In genomic region chr4:117868201-117868600, GRCh38 we compare ENCODE assay signal across 29 cellular contexts.
"Had no signal": no experiment of that assay in that cellular context is flagged by ENCODE, and none has a peak within 500 bp of the region (broad histone marks: within the 10 kb centered on the region; RNA-seq: fewer than 3 reads in every experiment).

No MANE protein-coding gene starts in this region.

- FAIRE-seq: urothelium cell line had no signal

- H3K9me3 ChIP-seq: stomach, suprapubic skin, testis, thoracic aorta, thyroid gland, tibial artery, tibial nerve, transverse colon, upper lobe of left lung, upper lobe of right lung, uterus, vagina had no signal

- H3K4me1 ChIP-seq: stomach, suprapubic skin, testis, thyroid gland, tibial artery, tibial nerve, upper lobe of left lung, upper lobe of right lung, uterus, vagina had no signal

- H3K27ac Mint-ChIP-seq: stimulated activated effector memory CD8-positive, alpha-beta T cell treated with anti-CD3 and anti-CD28 coated beads, Interleukin-12 subunit alpha, Interleukin-12 subunit beta, amount 100 ng/mL, for 72 hours; stimulated activated memory B cell treated with anti-CD40 and anti-IgM and Interleukin-4, amounts not matched to agents 10 μg/mL and 1 μg/mL and 100 μg/mL, for 72 hours; stimulated activated naive B cell treated with anti-CD40 and anti-IgM and Interleukin-4, amounts not matched to agents 10 μg/mL and 1 μg/mL and 100 μg/mL, for 72 hours; stimulated activated naive CD8-positive, alpha-beta T cell treated with anti-CD3 and anti-CD28 coated beads, Interleukin-15, amount 100 ng/mL, for 72 hours; stimulated activated naive CD8-positive, alpha-beta T cell treated with anti-CD3 and anti-CD28 coated beads, Interleukin-15, Interleukin-2, amounts not matched to agents 100 ng/mL and 50 ng/mL, for 24 hours; type B pancreatic cell had no signal

- DNase-seq: stimulated activated CD4-positive, alpha-beta T cell treated with anti-CD3 and anti-CD28 coated beads, Interleukin-2, amount 100 ng/mL, for 48 hours; stimulated activated CD4-positive, alpha-beta T cell treated with anti-CD3 and anti-CD28 coated beads, Interleukin-4, amount 100 ng/mL, for 1 hour; stimulated activated CD4-positive, alpha-beta T cell treated with anti-CD3 and anti-CD28 coated beads, Interleukin-4, amount 100 ng/mL, for 24 hours; stimulated activated CD4-positive, alpha-beta T cell treated with anti-CD3 and anti-CD28 coated beads, Interleukin-4, amount 100 ng/mL, for 4 hours; stimulated activated CD8-positive, alpha-beta memory T cell treated with anti-CD3 and anti-CD28 coated beads, Interleukin-4, amount 100 ng/mL, for 48 hours; stimulated activated naive B cell treated with anti-CD40 and anti-IgM and Interleukin-4, amounts not matched to agents 10 μg/mL and 1 μg/mL and 100 μg/mL, for 72 hours; stimulated activated naive CD4-positive, alpha-beta T cell; stimulated activated naive CD4-positive, alpha-beta T cell treated with Interleukin-2 at 50 U/mL for 16 hours; stimulated activated naive CD8-positive, alpha-beta T cell treated with anti-CD3 and anti-CD28 coated beads, Interleukin-15, amount 100 ng/mL, for 72 hours; stimulated activated naive CD8-positive, alpha-beta T cell treated with anti-CD3 and anti-CD28 coated beads, Interleukin-15, Interleukin-2, amounts not matched to agents 100 U/mL and 50 U/mL, for 24 hours; stomach; substantia nigra; testis; thyroid gland; tibial artery; transverse colon; trophoblast cell; upper lobe of left lung; upper lobe of right lung; uterus had no signal

- H3K36me3 Mint-ChIP-seq: stimulated activated effector memory CD8-positive, alpha-beta T cell treated with anti-CD3 and anti-CD28 coated beads, Interleukin-12 subunit alpha, Interleukin-12 subunit beta, amount 100 ng/mL, for 72 hours; stimulated activated memory B cell treated with anti-CD40 and anti-IgM and Interleukin-4, amounts not matched to agents 10 μg/mL and 1 μg/mL and 100 μg/mL, for 72 hours; stimulated activated naive B cell treated with anti-CD40 and anti-IgM and Interleukin-4, amounts not matched to agents 10 μg/mL and 1 μg/mL and 100 μg/mL, for 72 hours; type B pancreatic cell had no signal

- H3K4me1 Mint-ChIP-seq: stimulated activated effector memory CD8-positive, alpha-beta T cell treated with anti-CD3 and anti-CD28 coated beads, Interleukin-12 subunit alpha, Interleukin-12 subunit beta, amount 100 ng/mL, for 72 hours; stimulated activated memory B cell treated with anti-CD40 and anti-IgM and Interleukin-4, amounts not matched to agents 10 μg/mL and 1 μg/mL and 100 μg/mL, for 72 hours; stimulated activated naive B cell treated with anti-CD40 and anti-IgM and Interleukin-4, amounts not matched to agents 10 μg/mL and 1 μg/mL and 100 μg/mL, for 72 hours; stimulated activated naive CD8-positive, alpha-beta T cell treated with anti-CD3 and anti-CD28 coated beads, Interleukin-15, amount 100 ng/mL, for 72 hours had no signal

- H3K4me3 ChIP-seq: stomach, suprapubic skin, testis, thoracic aorta, thyroid gland, tibial artery, tibial nerve, transverse colon, upper lobe of left lung, upper lobe of right lung, uterus, vagina had no signal

- H3K27me3 ChIP-seq: stomach, suprapubic skin, testis, thyroid gland, tibial artery, tibial nerve, transverse colon, upper lobe of left lung, upper lobe of right lung, uterus, vagina had no signal

- H3K27me3 Mint-ChIP-seq: stimulated activated memory B cell treated with anti-CD40 and anti-IgM and Interleukin-4, amounts not matched to agents 10 μg/mL and 1 μg/mL and 100 μg/mL, for 72 hours; stimulated activated naive B cell treated with anti-CD40 and anti-IgM and Interleukin-4, amounts not matched to agents 10 μg/mL and 1 μg/mL and 100 μg/mL, for 72 hours; stimulated activated naive CD8-positive, alpha-beta T cell treated with anti-CD3 and anti-CD28 coated beads, Interleukin-15, amount 100 ng/mL, for 72 hours; stimulated activated naive CD8-positive, alpha-beta T cell treated with anti-CD3 and anti-CD28 coated beads, Interleukin-15, Interleukin-2, amounts not matched to agents 100 ng/mL and 50 ng/mL, for 24 hours had no signal

- H3K27ac ChIP-seq: stomach, suprapubic skin, testis, thoracic aorta, thyroid gland, tibial artery, tibial nerve, transverse colon, upper lobe of left lung, upper lobe of right lung, uterus, vagina had no signal

- H3K4me3 Mint-ChIP-seq: stimulated activated effector memory CD8-positive, alpha-beta T cell treated with anti-CD3 and anti-CD28 coated beads, Interleukin-12 subunit alpha, Interleukin-12 subunit beta, amount 100 ng/mL, for 72 hours; stimulated activated memory B cell treated with anti-CD40 and anti-IgM and Interleukin-4, amounts not matched to agents 10 μg/mL and 1 μg/mL and 100 μg/mL, for 72 hours; stimulated activated naive B cell treated with anti-CD40 and anti-IgM and Interleukin-4, amounts not matched to agents 10 μg/mL and 1 μg/mL and 100 μg/mL, for 72 hours; stimulated activated naive CD8-positive, alpha-beta T cell treated with anti-CD3 and anti-CD28 coated beads, Interleukin-15, amount 100 ng/mL, for 72 hours; stimulated activated naive CD8-positive, alpha-beta T cell treated with anti-CD3 and anti-CD28 coated beads, Interleukin-15, Interleukin-2, amounts not matched to agents 100 ng/mL and 50 ng/mL, for 24 hours; type B pancreatic cell had no signal

- H3K36me3 ChIP-seq: stomach, suprapubic skin, thoracic aorta, thyroid gland, tibial artery, tibial nerve, transverse colon, upper lobe of left lung, upper lobe of right lung, uterus, vagina had no signal

- H3K9me3 Mint-ChIP-seq: stimulated activated memory B cell treated with anti-CD40 and anti-IgM and Interleukin-4, amounts not matched to agents 10 μg/mL and 1 μg/mL and 100 μg/mL, for 72 hours; stimulated activated naive CD8-positive, alpha-beta T cell treated with anti-CD3 and anti-CD28 coated beads, Interleukin-15, Interleukin-2, amounts not matched to agents 100 ng/mL and 50 ng/mL, for 24 hours; type B pancreatic cell had no signal

- ATAC-seq: stimulated activated effector memory CD8-positive, alpha-beta T cell treated with anti-CD3 and anti-CD28 coated beads, Interleukin-12 subunit alpha, Interleukin-12 subunit beta, amount 100 ng/mL, for 72 hours; stimulated activated memory B cell treated with anti-CD40 and anti-IgM and Interleukin-4, amounts not matched to agents 10 μg/mL and 1 μg/mL and 100 μg/mL, for 72 hours; stimulated activated naive B cell treated with anti-CD40 and anti-IgM and Interleukin-4, amounts not matched to agents 10 μg/mL and 1 μg/mL and 100 μg/mL, for 72 hours; stimulated activated naive CD8-positive, alpha-beta T cell treated with anti-CD3 and anti-CD28 coated beads, Interleukin-15, amount 100 ng/mL, for 72 hours; stimulated activated naive CD8-positive, alpha-beta T cell treated with anti-CD3 and anti-CD28 coated beads, Interleukin-15, Interleukin-2, amounts not matched to agents 100 U/mL and 50 U/mL, for 24 hours; upper lobe of right lung had no signal
